ENCODE assay signal across 26 cellular contexts in genomic region chr14:24407608-24408325, GRCh38. TPM values are rescaled to one million over a fixed set of nuclear protein-coding genes. Genes with fewer than 3 reads are reported as not detected.
"Had no signal": no experiment of that assay in that cellular context is flagged by ENCODE, and none has a peak within 500 bp of the region (broad histone marks: within the 10 kb centered on the region; RNA-seq: fewer than 3 reads in every experiment).

No MANE protein-coding gene starts in this region.

- H3K27ac ChIP-seq: brain microvascular endothelial cell, SJCRH30, SK-N-MC had no signal

- H3K9me3 Mint-ChIP-seq: activated CD4-positive, alpha-beta T cell treated with anti-CD3 and anti-CD28 coated beads, Interleukin-2, amount 10 ng/mL, durations not matched to agents 24 days and 14 days; activated CD8-positive, alpha-beta T cell treated with anti-CD3 and anti-CD28 coated beads for 36 hours; activated naive CD8-positive, alpha-beta T cell treated with anti-CD3 and anti-CD28 coated beads for 36 hours; activated T-cell treated with anti-CD3 and anti-CD28 coated beads, Interleukin-2, amount 50 U/mL, for 72 hours; activated T-helper 17 cell treated with anti-CD3 and anti-CD28 coated beads, Interleukin-2, amount 50 U/mL, for 72 hours had no signal

- H3K36me3 Mint-ChIP-seq: activated naive CD8-positive, alpha-beta T cell treated with anti-CD3 and anti-CD28 coated beads for 36 hours had no signal

- H3K4me3 Mint-ChIP-seq: activated CD4-positive, alpha-beta T cell treated with anti-CD3 and anti-CD28 coated beads, Interleukin-2, amount 10 ng/mL, durations not matched to agents 24 days and 14 days; activated CD8-positive, alpha-beta T cell treated with anti-CD3 and anti-CD28 coated beads for 36 hours; activated naive CD8-positive, alpha-beta T cell treated with anti-CD3 and anti-CD28 coated beads for 36 hours; activated T-cell treated with anti-CD3 and anti-CD28 coated beads, Interleukin-2, amount 50 U/mL, for 72 hours; activated T-helper 17 cell treated with anti-CD3 and anti-CD28 coated beads, Interleukin-2, amount 50 U/mL, for 72 hours had no signal

- H3K36me3 ChIP-seq: brain microvascular endothelial cell, SJCRH30 had no signal

- H3K27ac Mint-ChIP-seq: activated CD4-positive, alpha-beta T cell treated with anti-CD3 and anti-CD28 coated beads, Interleukin-2, amount 10 ng/mL, durations not matched to agents 24 days and 14 days; activated CD8-positive, alpha-beta T cell treated with anti-CD3 and anti-CD28 coated beads for 36 hours; activated naive CD8-positive, alpha-beta T cell treated with anti-CD3 and anti-CD28 coated beads for 36 hours; activated T-cell treated with anti-CD3 and anti-CD28 coated beads, Interleukin-2, amount 50 U/mL, for 72 hours; activated T-helper 17 cell treated with anti-CD3 and anti-CD28 coated beads, Interleukin-2, amount 50 U/mL, for 72 hours had no signal

- H3K4me1 Mint-ChIP-seq: activated CD4-positive, alpha-beta T cell treated with anti-CD3 and anti-CD28 coated beads, Interleukin-2, amount 10 ng/mL, durations not matched to agents 24 days and 14 days; activated naive CD8-positive, alpha-beta T cell treated with anti-CD3 and anti-CD28 coated beads for 36 hours; activated T-helper 17 cell treated with anti-CD3 and anti-CD28 coated beads, Interleukin-2, amount 50 U/mL, for 72 hours had no signal

- H3K27me3 ChIP-seq: brain microvascular endothelial cell, SJCRH30 had no signal

- H3K9me3 ChIP-seq: SJCRH30 had no signal

- H3K4me3 ChIP-seq: SJCRH30, SK-N-MC had no signal

- DNase-seq: activated CD4-positive, alpha-beta T cell treated with anti-CD3 and anti-CD28 coated beads, Interleukin-2, amount 10 ng/mL, durations not matched to agents 24 days and 14 days; activated CD4-positive, alpha-beta T cell treated with anti-CD3 and anti-CD28 coated beads, Interleukin-2, amount 50 U/mL, for 4 hours; activated CD8-positive, alpha-beta T cell treated with anti-CD3 and anti-CD28 coated beads for 36 hours; activated effector memory CD4-positive, alpha-beta T cell treated with anti-CD3 and anti-CD28 coated beads, Interleukin-2, amount 50 U/mL, for 16 hours; activated naive CD4-positive, alpha-beta T cell; activated naive CD4-positive, alpha-beta T cell treated with anti-CD3 and anti-CD28 coated beads, Interleukin-2, amount 50 U/mL, for 16 hours; activated naive CD8-positive, alpha-beta T cell treated with anti-CD3 and anti-CD28 coated beads for 36 hours; activated T-cell treated with anti-CD3 and anti-CD28 coated beads, Interleukin-2, amount 50 U/mL, for 1 hour; activated T-cell treated with anti-CD3 and anti-CD28 coated beads, Interleukin-2, amount 50 U/mL, for 72 hours; amniotic stem cell; aorta; brain microvascular endothelial cell; central memory CD4-positive, alpha-beta T cell; Karpas-422; NCI-H1105; NCI-H1417 treated with DMSO at 0.1 percent for 48 hours; NCI-H187 treated with DMSO at 0.1 percent for 48 hours; NCI-H2081 treated with DMSO at 0.1 percent for 48 hours; NCI-H345; NCI-H524 treated with DMSO at 0.1 percent for 48 hours; SHP77; SJCRH30 had no signal

RNA-seq across cellular contexts. Expression of gene NYNRIN, which starts 9.0 kb away (rescaled TPM):
- total RNA-seq: activated CD4-positive, alpha-beta T cell treated with anti-CD3 and anti-CD28 coated beads, Interleukin-2, amount 10 ng/mL, durations not matched to agents 24 days and 14 days; MCF 10A had no signal

RNA-seq across cellular contexts. Expression of gene NFATC4, which starts 39.8 kb away (rescaled TPM):
- total RNA-seq: activated CD4-positive, alpha-beta T cell treated with anti-CD3 and anti-CD28 coated beads, Interleukin-2, amount 10 ng/mL, durations not matched to agents 24 days and 14 days; T-helper 1 cell treated with Interleukin-12 subunit alpha and Interleukin-12 subunit beta and Interleukin-4 antibody, amounts not matched to agents 30 ng/mL and 1 ng/mL, for 36 hours had no signal
